Comparison of ENCODE assay signal across 22 cellular contexts in genomic region chr1:213568929-213569815, GRCh38.
DNase-seq lines count a peak whose midpoint lies in the region; ATAC-seq and TF ChIP-seq lines count a peak whose summit lies in the region.
"Had no signal": no experiment of that assay in that cellular context is flagged by ENCODE, and none has a peak within 500 bp of the region (broad histone marks: within the 10 kb centered on the region; RNA-seq: fewer than 3 reads in every experiment).

No MANE protein-coding gene starts in this region.

- TF ChIP-seq CTCF in esophagus muscularis mucosa (IDR thresholded peaks at IDR 0.05), result no peak
- TF ChIP-seq CTCF in natural killer cell (IDR thresholded peaks at IDR 0.05), result no peak

- no peaks in the 10 kb centered on the region for H3K4me1 Mint-ChIP-seq in natural killer cell
- H3K4me1 Mint-ChIP-seq: naive thymus-derived CD4-positive, alpha-beta T cell had no signal

- peaks cover 0 to 4% (median 0%) of the 10 kb centered on the region in 4 donors for H3K27me3 ChIP-seq in esophagus muscularis mucosa
- H3K27me3 ChIP-seq: ascending aorta, ovary, sigmoid colon, suprapubic skin, vagina had no signal

- TF ChIP-seq POLR2A in esophagus muscularis mucosa (IDR thresholded peaks at IDR 0.05; ENCODE audit: low read depth), result no peak

- TF ChIP-seq EP300 in esophagus muscularis mucosa (IDR thresholded peaks at IDR 0.05), result no peak

- peaks cover 0 to 3% (median under 1%) of the 10 kb centered on the region in 4 donors for H3K9me3 ChIP-seq in esophagus muscularis mucosa
- H3K9me3 ChIP-seq: ovary, suprapubic skin, vagina had no signal

- no peak overlapping the region for H3K4me3 ChIP-seq in esophagus muscularis mucosa
- H3K4me3 ChIP-seq: ascending aorta, ovary, sigmoid colon, suprapubic skin, vagina had no signal

- peak; percentile 58 for DNase-seq in COR-L47 (lab: John Stamatoyannopoulos, UW)
- DNase-seq in NCI-H1092 treated with DMSO at 0.1 percent for 48 hours (lab: John Stamatoyannopoulos, UW), result peak; percentile 83
- DNase-seq in NCI-H69 (lab: John Stamatoyannopoulos, UW), result peak; percentile 96
- peak; percentile 14 for DNase-seq in esophagus muscularis mucosa (ENCODE audit: extremely low spot score)
- DNase-seq in NCI-H1048 (lab: John Stamatoyannopoulos, UW), result no peak
- DNase-seq in natural killer cell, result no peak
- DNase-seq in activated CD4-positive, alpha-beta T cell treated with anti-CD3 and anti-CD28 coated beads for 48 hours, result no peak
- DNase-seq: activated CD4-positive, alpha-beta T cell treated with anti-CD3 and anti-CD28 coated beads for 1 hour; C1 segment of cervical spinal cord; mesendoderm; naive thymus-derived CD4-positive, alpha-beta T cell; NCI-H226; ovary; sigmoid colon; SW 1271 had no signal

- peaks cover 3 to 6% of the 10 kb centered on the region in 2 donors for H3K9me3 Mint-ChIP-seq in natural killer cell

- H3K36me3 Mint-ChIP-seq in natural killer cell, result no peaks in the 10 kb centered on the region

- no peak overlapping the region for H3K27ac Mint-ChIP-seq in natural killer cell
- H3K27ac Mint-ChIP-seq: activated naive CD4-positive, alpha-beta T cell treated with anti-CD3 and anti-CD28 coated beads, Interleukin-2, amount 50 U/mL, for 72 hours; naive thymus-derived CD4-positive, alpha-beta T cell had no signal

- no peak overlapping the region for H3K27ac ChIP-seq in esophagus muscularis mucosa (replicated peaks in 1 of 4)
- H3K27ac ChIP-seq: ascending aorta, HL-60, ovary, sigmoid colon, suprapubic skin, vagina had no signal

- no peaks in the 10 kb centered on the region for H3K36me3 ChIP-seq in esophagus muscularis mucosa
- H3K36me3 ChIP-seq: ascending aorta, ovary, sigmoid colon, suprapubic skin, vagina had no signal

- peaks cover 0 to 2% of the 10 kb centered on the region in 2 donors for H3K27me3 Mint-ChIP-seq in natural killer cell (ENCODE audit: low read depth in 2 of 2)

- intact Hi-C loops in esophagus muscularis mucosa (cut with DNase I) (no loop called here), natural killer cell (cut with micrococcal nuclease) (no loop called here)

- no peak for ATAC-seq in natural killer cell
- ATAC-seq in HG03135 (IDR thresholded peaks at IDR 0.05; ENCODE audit: unreplicated experiment), result no peak
- ATAC-seq: activated naive CD4-positive, alpha-beta T cell treated with anti-CD3 and anti-CD28 coated beads, Interleukin-2, amount 50 U/mL, for 72 hours; esophagus mucosa; naive thymus-derived CD4-positive, alpha-beta T cell had no signal

- WGBS in esophagus muscularis mucosa, result 55% methylated on average over 4 of the region's 4 CpGs

- no peaks in the 10 kb centered on the region for H3K4me1 ChIP-seq in esophagus muscularis mucosa
- H3K4me1 ChIP-seq: ascending aorta, sigmoid colon, suprapubic skin, vagina had no signal

- no peak overlapping the region for H3K4me3 Mint-ChIP-seq in natural killer cell
- H3K4me3 Mint-ChIP-seq: naive thymus-derived CD4-positive, alpha-beta T cell had no signal

Comparison
In these comparisons a context has a peak if more than half of its experiments do, and no peak if none do; other contexts are left out.
1. DNase-seq: peak in COR-L47 (single experiment), NCI-H1092 treated with DMSO at 0.1 percent for 48 hours (single experiment), NCI-H69 (single experiment) and esophagus muscularis mucosa (single experiment); none in NCI-H1048 (single experiment), natural killer cell (single experiment) and activated CD4-positive, alpha-beta T cell treated with anti-CD3 and anti-CD28 coated beads for 48 hours (single experiment).